In genomic region chr9:33750839-33751339, GRCh38 we compare ENCODE assay signal across 11 cellular contexts. TPM values are rescaled to one million over a fixed set of nuclear protein-coding genes. Genes with fewer than 3 reads are reported as not detected.
DNase-seq lines count a peak whose midpoint lies in the region; ATAC-seq and TF ChIP-seq lines count a peak whose summit lies in the region.
"Had no signal": no experiment of that assay in that cellular context is flagged by ENCODE, and none has a peak within 500 bp of the region (broad histone marks: within the 10 kb centered on the region; RNA-seq: fewer than 3 reads in every experiment).

No MANE protein-coding gene starts in this region.

- H3K36me3 ChIP-seq in ascending aorta = no peaks in the 10 kb centered on the region
- H3K36me3 ChIP-seq: BLaER1 treated with 17β-estradiol and CSF1 and Interleukin-3, amounts not matched to agents 10 nM and 100 nM had no signal

- intact Hi-C loops in activated CD8-positive, alpha-beta T cell treated with anti-CD3 and anti-CD28 coated beads for 36 hours (cut with micrococcal nuclease) = no loop called here
- intact Hi-C loops in ascending aorta (cut with DNase I) = no loop called here

- no peak for DNase-seq in activated CD8-positive, alpha-beta T cell treated with anti-CD3 and anti-CD28 coated beads for 36 hours
- DNase-seq in activated CD8-positive, alpha-beta T cell treated with anti-CD3 and anti-CD28 coated beads, Interleukin-2, amount 10 ng/mL, durations not matched to agents 7 days and 5 days = no peak
- no peak for DNase-seq in ascending aorta (ENCODE audit: low spot score in 2 of 2)
- DNase-seq in hepatic stellate cell (ENCODE audit: low spot score) = peak; percentile 8
- DNase-seq in stimulated activated effector memory CD8-positive, alpha-beta T cell treated with anti-CD3 and anti-CD28 coated beads, Interleukin-12 subunit alpha, Interleukin-12 subunit beta, amount 100 ng/mL, for 72 hours (ENCODE audit: low spot score in 2 of 2) = no peak
- DNase-seq in NCI-H187 treated with DMSO at 0.1 percent for 48 hours (lab: John Stamatoyannopoulos, UW) = no peak
- no peak for DNase-seq in mesenteric fat pad (ENCODE audit: low spot score)
- DNase-seq: SHP77 had no signal

- no peak overlapping the region for H3K27ac Mint-ChIP-seq in activated CD8-positive, alpha-beta T cell treated with anti-CD3 and anti-CD28 coated beads for 36 hours
- H3K27ac Mint-ChIP-seq in activated CD8-positive, alpha-beta T cell treated with anti-CD3 and anti-CD28 coated beads, Interleukin-2, amount 10 ng/mL, durations not matched to agents 7 days and 5 days = no peak overlapping the region
- H3K27ac Mint-ChIP-seq in stimulated activated effector memory CD8-positive, alpha-beta T cell treated with anti-CD3 and anti-CD28 coated beads, Interleukin-12 subunit alpha, Interleukin-12 subunit beta, amount 100 ng/mL, for 72 hours = no peak overlapping the region

- H3K4me1 Mint-ChIP-seq in activated CD8-positive, alpha-beta T cell treated with anti-CD3 and anti-CD28 coated beads for 36 hours (ENCODE audit: low read depth) = peaks cover 36% of the 10 kb centered on the region
- peaks cover 45% of the 10 kb centered on the region for H3K4me1 Mint-ChIP-seq in activated CD8-positive, alpha-beta T cell treated with anti-CD3 and anti-CD28 coated beads, Interleukin-2, amount 10 ng/mL, durations not matched to agents 7 days and 5 days (ENCODE audit: low read depth)
- peaks cover 36% of the 10 kb centered on the region for H3K4me1 Mint-ChIP-seq in stimulated activated effector memory CD8-positive, alpha-beta T cell treated with anti-CD3 and anti-CD28 coated beads, Interleukin-12 subunit alpha, Interleukin-12 subunit beta, amount 100 ng/mL, for 72 hours

- H3K27ac ChIP-seq in ascending aorta = no peak overlapping the region
- H3K27ac ChIP-seq: BLaER1 treated with 17β-estradiol and CSF1 and Interleukin-3, amounts not matched to agents 10 nM and 100 nM had no signal

- H3K36me3 Mint-ChIP-seq in activated CD8-positive, alpha-beta T cell treated with anti-CD3 and anti-CD28 coated beads for 36 hours (ENCODE audit: low read depth) = no peaks in the 10 kb centered on the region
- H3K36me3 Mint-ChIP-seq in activated CD8-positive, alpha-beta T cell treated with anti-CD3 and anti-CD28 coated beads, Interleukin-2, amount 10 ng/mL, durations not matched to agents 7 days and 5 days (ENCODE audit: low read depth) = no peaks in the 10 kb centered on the region
- H3K36me3 Mint-ChIP-seq in stimulated activated effector memory CD8-positive, alpha-beta T cell treated with anti-CD3 and anti-CD28 coated beads, Interleukin-12 subunit alpha, Interleukin-12 subunit beta, amount 100 ng/mL, for 72 hours = no peaks in the 10 kb centered on the region

- no peak for ATAC-seq in activated CD8-positive, alpha-beta T cell treated with anti-CD3 and anti-CD28 coated beads for 36 hours
- no peak for ATAC-seq in activated CD8-positive, alpha-beta T cell treated with anti-CD3 and anti-CD28 coated beads, Interleukin-2, amount 10 ng/mL, durations not matched to agents 7 days and 5 days
- ATAC-seq in stimulated activated effector memory CD8-positive, alpha-beta T cell treated with anti-CD3 and anti-CD28 coated beads, Interleukin-12 subunit alpha, Interleukin-12 subunit beta, amount 100 ng/mL, for 72 hours = no peak
- no peak for ATAC-seq in HG02970 (IDR thresholded peaks at IDR 0.05; ENCODE audit: low FRiP score, unreplicated experiment)

- CTCF ChIA-PET in activated CD8-positive, alpha-beta T cell treated with anti-CD3 and anti-CD28 coated beads for 36 hours (lab: Charles Lee) = interaction anchor here (1.3 kb wide), 1 partner anchor 28 kb away, joined by 5 read pairs; no protein-coding TSS in a partner anchor
- CTCF ChIA-PET in activated CD8-positive, alpha-beta T cell treated with anti-CD3 and anti-CD28 coated beads, Interleukin-2, amount 10 ng/mL, durations not matched to agents 7 days and 5 days (lab: Charles Lee) = interaction anchor here (3.3 kb wide), 1 partner anchor 28 kb away, joined by 16 read pairs; no protein-coding TSS in a partner anchor

- H3K4me1 ChIP-seq in ascending aorta = peaks cover 0 to 8% of the 10 kb centered on the region in 2 donors

- peak overlapping the region; percentile 39 for H3K4me3 Mint-ChIP-seq in activated CD8-positive, alpha-beta T cell treated with anti-CD3 and anti-CD28 coated beads for 36 hours
- no peak overlapping the region for H3K4me3 Mint-ChIP-seq in activated CD8-positive, alpha-beta T cell treated with anti-CD3 and anti-CD28 coated beads, Interleukin-2, amount 10 ng/mL, durations not matched to agents 7 days and 5 days
- H3K4me3 Mint-ChIP-seq in stimulated activated effector memory CD8-positive, alpha-beta T cell treated with anti-CD3 and anti-CD28 coated beads, Interleukin-12 subunit alpha, Interleukin-12 subunit beta, amount 100 ng/mL, for 72 hours = peak overlapping the region; percentile 79

- H3K27me3 Mint-ChIP-seq in activated CD8-positive, alpha-beta T cell treated with anti-CD3 and anti-CD28 coated beads for 36 hours = peaks cover 60% of the 10 kb centered on the region
- peaks cover 74% of the 10 kb centered on the region for H3K27me3 Mint-ChIP-seq in activated CD8-positive, alpha-beta T cell treated with anti-CD3 and anti-CD28 coated beads, Interleukin-2, amount 10 ng/mL, durations not matched to agents 7 days and 5 days (ENCODE audit: low read depth)

- peaks cover 5% of the 10 kb centered on the region for H3K27me3 ChIP-seq in ascending aorta
- H3K27me3 ChIP-seq: BLaER1 treated with 17β-estradiol and CSF1 and Interleukin-3, amounts not matched to agents 10 nM and 100 nM had no signal

- no peak for TF ChIP-seq CTCF in activated CD8-positive, alpha-beta T cell treated with anti-CD3 and anti-CD28 coated beads for 36 hours (IDR thresholded peaks at IDR 0.05)
- TF ChIP-seq CTCF in ascending aorta (IDR thresholded peaks at IDR 0.05) = no peak

- no peaks in the 10 kb centered on the region for H3K9me3 ChIP-seq in ascending aorta

- H3K4me3 ChIP-seq in ascending aorta = peak overlapping the region; percentile 23 to 40
- H3K4me3 ChIP-seq: BLaER1 treated with 17β-estradiol and CSF1 and Interleukin-3, amounts not matched to agents 10 nM and 100 nM had no signal

- H3K9me3 Mint-ChIP-seq in activated CD8-positive, alpha-beta T cell treated with anti-CD3 and anti-CD28 coated beads for 36 hours = no peaks in the 10 kb centered on the region
- H3K9me3 Mint-ChIP-seq in activated CD8-positive, alpha-beta T cell treated with anti-CD3 and anti-CD28 coated beads, Interleukin-2, amount 10 ng/mL, durations not matched to agents 7 days and 5 days (ENCODE audit: insufficient read depth) = no peaks in the 10 kb centered on the region
- no peaks in the 10 kb centered on the region for H3K9me3 Mint-ChIP-seq in stimulated activated effector memory CD8-positive, alpha-beta T cell treated with anti-CD3 and anti-CD28 coated beads, Interleukin-12 subunit alpha, Interleukin-12 subunit beta, amount 100 ng/mL, for 72 hours

- POLR2A ChIA-PET in activated CD8-positive, alpha-beta T cell treated with anti-CD3 and anti-CD28 coated beads for 36 hours (lab: Charles Lee) = no interaction called here
- POLR2A ChIA-PET in activated CD8-positive, alpha-beta T cell treated with anti-CD3 and anti-CD28 coated beads, Interleukin-2, amount 10 ng/mL, durations not matched to agents 7 days and 5 days (lab: Charles Lee) = no interaction called here

RNA-seq across cellular contexts. Expression of gene PRSS3, which starts 44.5 kb away (rescaled TPM):
- not detected for total RNA-seq in activated CD8-positive, alpha-beta T cell treated with anti-CD3 and anti-CD28 coated beads for 36 hours
- not detected for total RNA-seq in activated CD8-positive, alpha-beta T cell treated with anti-CD3 and anti-CD28 coated beads, Interleukin-2, amount 10 ng/mL, durations not matched to agents 7 days and 5 days
- total RNA-seq in ascending aorta (not detected), mesenteric fat pad (not detected)
- total RNA-seq: subcutaneous adipose tissue had no signal
